8 cellular contexts compared by ENCODE assay signal in the genomic region with DNA sequence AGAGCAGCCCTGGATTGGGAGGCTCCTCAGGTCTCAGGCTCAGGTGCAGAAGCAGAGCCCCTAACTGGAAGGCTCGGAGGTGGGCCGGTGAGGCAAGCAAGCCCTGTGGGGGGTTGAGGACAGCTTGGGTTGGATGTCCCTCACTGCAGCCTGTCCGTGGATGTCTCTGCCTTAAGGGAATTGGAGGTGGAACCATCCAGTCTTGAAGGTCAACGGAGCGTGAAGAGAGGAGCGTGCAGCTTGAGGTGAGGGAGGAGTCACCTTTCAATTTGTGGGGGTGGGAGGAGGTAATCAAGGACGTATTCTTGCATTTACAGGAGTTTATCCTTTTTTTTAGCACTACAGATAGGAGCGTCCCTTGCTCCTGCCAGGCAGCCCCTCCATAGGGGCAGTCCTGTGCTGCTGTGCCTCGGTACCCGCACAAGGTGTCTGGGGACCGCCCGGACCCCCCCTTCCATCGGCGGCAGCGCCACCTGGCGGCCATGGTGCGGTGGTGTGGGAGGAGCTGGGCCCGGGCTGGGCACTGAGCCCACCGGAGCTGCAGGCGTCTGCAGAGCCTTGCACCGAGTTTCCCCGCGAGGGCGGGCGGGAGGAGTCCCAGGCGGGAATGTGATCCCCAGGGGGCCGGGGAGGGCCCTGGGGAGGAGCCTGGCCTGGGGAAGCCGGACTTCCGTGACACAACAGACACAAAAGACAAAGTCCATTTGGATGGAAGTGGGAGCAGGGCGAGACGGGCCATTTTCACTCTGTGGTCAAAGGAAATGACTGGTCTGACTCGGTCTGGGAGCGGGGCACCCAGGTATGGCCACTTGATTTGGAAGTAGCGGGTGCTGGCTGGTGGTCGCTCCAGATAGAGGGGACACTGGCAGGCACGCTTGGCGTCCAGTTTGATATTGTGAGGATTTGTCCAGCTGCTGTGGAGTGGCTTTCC. TPM values are rescaled to one million over a fixed set of nuclear protein-coding genes. Genes with fewer than 3 reads are reported as not detected.
A peak's percentile ranks its signal among the peaks of the same experiment; 100 is the strongest.
DNase-seq lines count a peak whose midpoint lies in the region; ATAC-seq and TF ChIP-seq lines count a peak whose summit lies in the region.

No MANE protein-coding gene starts in this region.

- peak; percentile 47 for DNase-seq in SIG-M5 treated with dmso at 0.1 percent for 504 hours (lab: John Stamatoyannopoulos, UW; ENCODE audit: unreplicated experiment)
- DNase-seq in SIG-M5 (lab: John Stamatoyannopoulos, UW): no peak
- peak; percentile 70 for DNase-seq in LHCN-M2 (ENCODE audit: low read depth)
- peak; percentile 86 for DNase-seq in SW480 (ENCODE audit: low spot score)
- DNase-seq in activated naive CD8-positive, alpha-beta T cell treated with anti-CD3 and anti-CD28 coated beads, Interleukin-2, amount 50 U/mL, for 24 hours: peak; percentile 87
- DNase-seq in heart right ventricle: peak; percentile 77 to 83
- peak; percentile 94 for DNase-seq in progenitor cell of endocrine pancreas (ENCODE audit: low spot score, unreplicated experiment)
- DNase-seq in upper lobe of right lung: peak; percentile 86

- H3K36me3 ChIP-seq in heart right ventricle (no peaks in the 10 kb centered on the region), upper lobe of right lung (no peaks in the 10 kb centered on the region)

- no peaks in the 10 kb centered on the region for H3K9me3 Mint-ChIP-seq in activated naive CD8-positive, alpha-beta T cell treated with anti-CD3 and anti-CD28 coated beads, Interleukin-2, amount 50 U/mL, for 24 hours
- no peaks in the 10 kb centered on the region for H3K9me3 Mint-ChIP-seq in progenitor cell of endocrine pancreas (ENCODE audit: low read depth)

- peaks cover 28 to 55% (median 46%) of the 10 kb centered on the region in 9 donors for H3K4me1 ChIP-seq in heart right ventricle
- H3K4me1 ChIP-seq in upper lobe of right lung: peaks cover 44% of the 10 kb centered on the region

- peaks cover 40% of the 10 kb centered on the region for H3K4me1 Mint-ChIP-seq in activated naive CD8-positive, alpha-beta T cell treated with anti-CD3 and anti-CD28 coated beads, Interleukin-2, amount 50 U/mL, for 24 hours
- peaks cover 33% of the 10 kb centered on the region for H3K4me1 Mint-ChIP-seq in progenitor cell of endocrine pancreas (ENCODE audit: low read depth)

- peaks cover 22 to 98% (median 77%) of the 10 kb centered on the region in 7 donors for H3K27me3 ChIP-seq in heart right ventricle
- peaks cover 97% of the 10 kb centered on the region for H3K27me3 ChIP-seq in upper lobe of right lung

- WGBS in heart right ventricle, 2 donors: 7 to 10% methylated on average over 34 to 37 of the region's 37 CpGs

- intact Hi-C loops in heart right ventricle (cut with DNase I) (loop anchor here in 1 of 10 donors (10.0 kb wide), 1 partner anchor 53 kb away; a partner anchor contains a TSS), upper lobe of right lung (cut with DNase I) (loop anchor here (10.0 kb wide), 1 partner anchor 63 kb away; no protein-coding TSS in a partner anchor)

- peak; percentile 75 for ATAC-seq in activated naive CD8-positive, alpha-beta T cell treated with anti-CD3 and anti-CD28 coated beads, Interleukin-2, amount 50 U/mL, for 24 hours
- ATAC-seq in heart right ventricle (peak; percentile 87 to 95 (median 92)), upper lobe of right lung (peak; percentile 86)

- peaks cover 62% of the 10 kb centered on the region for H3K27me3 Mint-ChIP-seq in activated naive CD8-positive, alpha-beta T cell treated with anti-CD3 and anti-CD28 coated beads, Interleukin-2, amount 50 U/mL, for 24 hours
- H3K27me3 Mint-ChIP-seq in progenitor cell of endocrine pancreas: peaks cover 6% of the 10 kb centered on the region

- H3K4me3 ChIP-seq in heart right ventricle (peak overlapping the region in 9 of 10 donors; percentile 23 to 51 (median 43)), upper lobe of right lung (peak overlapping the region; percentile 19)

- H3K27ac ChIP-seq in heart right ventricle (no peak overlapping the region), upper lobe of right lung (no peak overlapping the region)

- TF ChIP-seq CTCF in heart right ventricle (IDR thresholded peaks at IDR 0.05) (peak; percentile 88 to 99 (median 98)), progenitor cell of endocrine pancreas (IDR thresholded peaks at IDR 0.05; ENCODE audit: unreplicated experiment) (peak; percentile 99), upper lobe of right lung (IDR thresholded peaks at IDR 0.05) (peak; percentile 95)

- H3K27ac Mint-ChIP-seq in activated naive CD8-positive, alpha-beta T cell treated with anti-CD3 and anti-CD28 coated beads, Interleukin-2, amount 50 U/mL, for 24 hours: no peak overlapping the region
- H3K27ac Mint-ChIP-seq in progenitor cell of endocrine pancreas: peak overlapping the region; percentile 83

- peak overlapping the region; percentile 56 for H3K4me3 Mint-ChIP-seq in activated naive CD8-positive, alpha-beta T cell treated with anti-CD3 and anti-CD28 coated beads, Interleukin-2, amount 50 U/mL, for 24 hours
- peak overlapping the region; percentile 80 for H3K4me3 Mint-ChIP-seq in progenitor cell of endocrine pancreas (ENCODE audit: low read depth)

- H3K9me3 ChIP-seq in heart right ventricle (no peaks in the 10 kb centered on the region), upper lobe of right lung (no peaks in the 10 kb centered on the region)

- no peaks in the 10 kb centered on the region for H3K36me3 Mint-ChIP-seq in activated naive CD8-positive, alpha-beta T cell treated with anti-CD3 and anti-CD28 coated beads, Interleukin-2, amount 50 U/mL, for 24 hours (ENCODE audit: low read depth)
- H3K36me3 Mint-ChIP-seq in progenitor cell of endocrine pancreas (ENCODE audit: insufficient read depth): peaks cover 6% of the 10 kb centered on the region

RNA-seq across cellular contexts. Expression of a gene that starts 0.9 kb away (rescaled TPM):
- total RNA-seq in LHCN-M2 (2014; rRNA removed): 1.1 and 1.4 TPM in 2 replicates
- polyA plus RNA-seq in LHCN-M2 (2012): 1.6 TPM
- total RNA-seq in heart right ventricle: under 1 TPM in 7 of 10 donors, not detected in 3; 0.17 to 0.59 (median 0.26) TPM
- under 1 TPM in 1 of 2 donors, not detected in 1; 0.01 TPM for polyA plus RNA-seq in heart right ventricle
- 36.0 and 38.7 TPM in 2 replicates for total RNA-seq in progenitor cell of endocrine pancreas
- total RNA-seq in upper lobe of right lung: 0.67 TPM

RNA-seq across cellular contexts. Expression of a gene that starts 10.6 kb away (rescaled TPM):
- total RNA-seq in LHCN-M2 (2014; rRNA removed) (0.19 and 0.46 TPM in 2 replicates), heart right ventricle (not detected), progenitor cell of endocrine pancreas (0.64 and 0.79 TPM in 2 replicates), upper lobe of right lung (not detected)
- polyA plus RNA-seq in LHCN-M2 (2012): 0.12 TPM
- not detected for polyA plus RNA-seq in heart right ventricle

RNA-seq across cellular contexts. Expression of a gene that starts 19.7 kb away (rescaled TPM):
- 25.7 and 27.6 TPM in 2 replicates for total RNA-seq in LHCN-M2 (2014; rRNA removed)
- polyA plus RNA-seq in LHCN-M2 (2012): 19.0 TPM
- total RNA-seq in heart right ventricle: 10 to 100 TPM in 1 of 10 donors, 1 to 10 TPM in 9; 3.5 to 10.6 (median 5.1) TPM
- 10 to 100 TPM in 1 of 2 donors, 1 to 10 TPM in 1; 4.8 to 11.5 TPM for polyA plus RNA-seq in heart right ventricle
- 84.4 and 87.1 TPM in 2 replicates for total RNA-seq in progenitor cell of endocrine pancreas
- total RNA-seq in upper lobe of right lung: 12.6 TPM

RNA-seq across cellular contexts. Expression of a gene that starts 24.5 kb away (rescaled TPM):
- 30.0 and 32.8 TPM in 2 replicates for total RNA-seq in LHCN-M2 (2014; rRNA removed)
- 27.8 TPM for polyA plus RNA-seq in LHCN-M2 (2012)
- total RNA-seq in heart right ventricle: 1 to 10 TPM in 2 of 10 donors, under 1 TPM in 5, not detected in 3; 0.40 to 4.9 (median 0.72) TPM
- 1 to 10 TPM in 1 of 2 donors, under 1 TPM in 1; 0.20 to 1.3 TPM for polyA plus RNA-seq in heart right ventricle
- 44.7 and 44.9 TPM in 2 replicates for total RNA-seq in progenitor cell of endocrine pancreas
- 0.96 TPM for total RNA-seq in upper lobe of right lung

RNA-seq across cellular contexts. Expression of a gene that starts 52.6 kb away (rescaled TPM):
- 0.11 and 0.26 TPM in 2 replicates for total RNA-seq in LHCN-M2 (2014; rRNA removed)
- polyA plus RNA-seq in LHCN-M2 (2012): 0.04 TPM
- total RNA-seq in heart right ventricle: under 1 TPM in 5 of 10 donors, not detected in 5; 0.10 to 0.64 (median 0.47) TPM
- under 1 TPM; 0.35 to 0.51 TPM for polyA plus RNA-seq in heart right ventricle
- total RNA-seq in progenitor cell of endocrine pancreas: 0.60 and 0.62 TPM in 2 replicates
- not detected for total RNA-seq in upper lobe of right lung

Comparison
In these comparisons a context has a peak if more than half of its experiments do, and no peak if none do; other contexts are left out.
1. RNA of a gene that starts 0.9 kb away (total RNA-seq): 36.0 to 38.7 TPM in progenitor cell of endocrine pancreas; 1.1 to 1.4 TPM in LHCN-M2, 0.67 TPM in upper lobe of right lung (single experiment) and 0.17 to 0.59 TPM in heart right ventricle; every median in the first group is over 10 times any median in the second.
2. Peak in every context shown above with its lines, with median percentiles within 50 percentile points of each other: ATAC-seq and CTCF ChIP-seq.